In the genomic region with DNA sequence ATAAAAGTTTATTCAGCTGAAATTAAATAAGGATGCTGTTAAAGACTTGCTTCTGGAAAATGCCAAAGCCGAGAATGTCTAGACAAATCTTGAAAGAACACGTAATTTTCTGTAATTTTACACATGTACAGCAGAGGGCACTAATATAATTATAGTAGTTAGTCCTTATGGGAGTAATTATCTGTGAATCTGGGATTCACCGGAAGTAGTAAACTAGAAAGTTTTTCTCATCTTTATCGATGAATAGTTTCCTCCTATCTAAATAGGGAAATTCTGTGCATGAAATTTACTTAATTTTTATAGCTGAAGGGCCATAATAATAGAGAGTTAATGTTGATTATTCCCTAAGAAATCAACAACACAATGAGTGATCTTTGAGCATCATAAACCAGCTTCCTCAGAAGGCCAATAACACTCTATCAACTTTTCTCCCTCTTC, we compare ENCODE assay signal across 8 cellular contexts. TPM values are rescaled to one million over a fixed set of nuclear protein-coding genes. Genes with fewer than 3 reads are reported as not detected.
DNase-seq lines count a peak whose midpoint lies in the region; ATAC-seq and TF ChIP-seq lines count a peak whose summit lies in the region.

No MANE protein-coding gene starts in this region.

- H3K4me1 ChIP-seq in foreskin keratinocyte, result no peaks in the 10 kb centered on the region
- H3K4me1 ChIP-seq in stomach, result no peaks in the 10 kb centered on the region

- TF ChIP-seq POLR2A in stomach (IDR thresholded peaks at IDR 0.05), result no peak

- H3K4me3 ChIP-seq in stomach, result no peak overlapping the region

- ATAC-seq in foreskin keratinocyte, result peak; percentile 65
- no peak for ATAC-seq in GM21528 (IDR thresholded peaks at IDR 0.05; ENCODE audit: low FRiP score, unreplicated experiment)
- ATAC-seq in GM21526 (IDR thresholded peaks at IDR 0.05; ENCODE audit: low FRiP score, unreplicated experiment), result no peak

- TF ChIP-seq CTCF in foreskin keratinocyte (conservative IDR thresholded peaks at IDR 0.05) (peak; percentile 67), stomach (IDR thresholded peaks at IDR 0.05) (peak in 4 of 7 experiments; percentile 29 to 43 (median 38))

- H3K27ac ChIP-seq in foreskin keratinocyte (no peak overlapping the region), stomach (no peak overlapping the region)

- 13 to 20% (median 18%) methylated on average over 4 of the region's 4 CpGs for WGBS in stomach, 5 donors

- DNase-seq in DMS 273 treated with DMSO at 0.1 percent for 48 hours (lab: John Stamatoyannopoulos, UW) (peak; percentile 14), Kasumi-1 (lab: John Stamatoyannopoulos, UW) (peak; percentile 27 to 29), SHP77 treated with DMSO at 0.1 percent for 48 hours (lab: John Stamatoyannopoulos, UW) (peak; percentile 20), foreskin keratinocyte (peak; percentile 2 to 25), stomach (no peak)
- DNase-seq in effector CD4-positive, alpha-beta T cell, result no peak

- no peaks in the 10 kb centered on the region for H3K27me3 ChIP-seq in foreskin keratinocyte
- H3K27me3 ChIP-seq in stomach, result no peaks in the 10 kb centered on the region

- no peaks in the 10 kb centered on the region for H3K36me3 ChIP-seq in stomach

- intact Hi-C loops in stomach (cut with DNase I; ENCODE audit: low total_unique reads), result loop anchor here (10.0 kb wide), 1 partner anchor 348 kb away; no protein-coding TSS in a partner anchor

- TF ChIP-seq EP300 in stomach (IDR thresholded peaks at IDR 0.05), result no peak

- H3K9me3 ChIP-seq in stomach, result no peaks in the 10 kb centered on the region

RNA-seq across cellular contexts. Expression of gene CNTLN, which starts 18.4 kb away (rescaled TPM):
- total RNA-seq in foreskin keratinocyte (5.0 and 5.5 TPM in 2 replicates), stomach (10 to 100 TPM in 1 of 5 donors, 1 to 10 TPM in 3, under 1 TPM in 1; 0.58 to 28.5 (median 4.9) TPM)
- polyA plus RNA-seq in foreskin keratinocyte (1.7 and 2.2 TPM in 2 replicates), stomach (1 to 10 TPM; 1.8 to 2.0 (median 2.0) TPM)

Comparison
In these comparisons a context has a peak if more than half of its experiments do, and no peak if none do; other contexts are left out.
1. DNase-seq: peak in DMS 273 treated with DMSO at 0.1 percent for 48 hours (single experiment), Kasumi-1 (2 of 2), SHP77 treated with DMSO at 0.1 percent for 48 hours (single experiment) and foreskin keratinocyte (2 of 2); none in stomach (single experiment) and effector CD4-positive, alpha-beta T cell (single experiment).